2 cellular contexts compared by ENCODE assay signal in genomic region chr9:108093773-108094675, GRCh38.
TF ChIP-seq lines count a peak whose summit lies in the region.

No MANE protein-coding gene starts in this region.

TF ChIP-seq in H1, 55 proteins besides CTCF, POLR2A, EP300 and RAD21 (continued from another document):
- no peak for TF ChIP-seq CHD7 (IDR thresholded peaks at IDR 0.05; ENCODE audit: insufficient replicate concordance, low read length)
- no peak for TF ChIP-seq GABPA (IDR thresholded peaks at IDR 0.05; ENCODE audit: borderline replicate concordance, insufficient read depth, low read length)
- no peak for TF ChIP-seq JUND (IDR thresholded peaks at IDR 0.05; ENCODE audit: low read length)
- TF ChIP-seq SRF (IDR thresholded peaks at IDR 0.05; ENCODE audit: low read depth, low read length): no peak
- TF ChIP-seq CEBPB (IDR thresholded peaks at IDR 0.05; ENCODE audit: low read depth, low read length): no peak
- no peak for TF ChIP-seq SUZ12 (IDR thresholded peaks at IDR 0.05; ENCODE audit: low read length)
- TF ChIP-seq POLR2AphosphoS5 (IDR thresholded peaks at IDR 0.05; ENCODE audit: low read depth, low read length): no peak
- TF ChIP-seq SIRT6 (IDR thresholded peaks at IDR 0.05; ENCODE audit: low read length): no peak
- no peak for TF ChIP-seq ATF3 (IDR thresholded peaks at IDR 0.05; ENCODE audit: insufficient read depth, low read depth, low read length)

TF ChIP-seq in liver, 16 proteins besides CTCF, POLR2A, EP300 and RAD21 (continued from another document):
- peak; percentile 30 for TF ChIP-seq REST (IDR thresholded peaks at IDR 0.05)
- TF ChIP-seq FOXA2 (IDR thresholded peaks at IDR 0.05): peak; percentile 6
- peak; percentile 61 to 90 for TF ChIP-seq JUND (IDR thresholded peaks at IDR 0.05)
- no peak for TF ChIP-seq TAF1 (conservative IDR thresholded peaks at IDR 0.05)
TF ChIP-seq in liver: peak in this region for 10.
